8 cellular contexts compared by ENCODE assay signal in the genomic region with DNA sequence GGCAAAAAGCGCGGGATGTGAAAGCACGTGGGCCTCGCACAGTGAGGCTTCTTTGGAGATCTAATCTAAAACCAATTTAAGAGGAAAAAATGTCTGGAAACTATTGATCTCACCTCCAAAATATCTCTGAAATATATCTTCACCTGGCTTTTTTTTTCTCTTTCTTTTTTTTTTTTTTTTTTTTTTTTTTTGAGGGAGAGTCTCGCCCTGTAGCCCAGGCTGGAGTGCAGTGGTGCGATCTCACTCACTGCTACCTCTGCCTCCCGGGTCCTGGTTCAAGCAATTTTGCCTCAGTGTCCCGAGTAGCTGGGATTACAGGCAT. TPM values are rescaled to one million over a fixed set of nuclear protein-coding genes. Genes with fewer than 3 reads are reported as not detected.
A peak's percentile ranks its signal among the peaks of the same experiment; 100 is the strongest.
DNase-seq lines count a peak whose midpoint lies in the region; ATAC-seq and TF ChIP-seq lines count a peak whose summit lies in the region.

No MANE protein-coding gene starts in this region.

- no peak for DNase-seq in right atrium auricular region (ENCODE audit: low spot score)
- no peak for DNase-seq in cardiac septum (ENCODE audit: low spot score)
- no peak for DNase-seq in adipocyte (ENCODE audit: low read depth)
- DNase-seq in uterus, result no peak
- no peak for DNase-seq in RPMI8226
- DNase-seq in NCI-H2081 treated with DMSO at 0.1 percent for 48 hours (lab: John Stamatoyannopoulos, UW), result no peak
- DNase-seq in foreskin keratinocyte, result no peak

- peak overlapping the region; percentile 95 for H3K27ac ChIP-seq in right atrium auricular region
- H3K27ac ChIP-seq in mucosa of rectum (ENCODE audit: low read depth in 2 of 2, low read length in 2 of 2), result peak overlapping the region; percentile 79 to 82
- H3K27ac ChIP-seq in uterus, result peak overlapping the region; percentile 94 to 95
- H3K27ac ChIP-seq in foreskin keratinocyte, result no peak overlapping the region

- H3K9ac ChIP-seq in adipocyte (ENCODE audit: low read length), result no peak overlapping the region
- H3K9ac ChIP-seq in mucosa of rectum (ENCODE audit: low read depth in 1 of 2, low read length in 2 of 2), result no peak overlapping the region

- H3K4me1 ChIP-seq in right atrium auricular region (no peaks in the 10 kb centered on the region), adipocyte (ENCODE audit: control insufficient read depth, insufficient read depth, low read length) (no peaks in the 10 kb centered on the region), mucosa of rectum (ENCODE audit: control insufficient read depth in 2 of 2, insufficient read depth in 2 of 2, low read length in 2 of 2) (no peaks in the 10 kb centered on the region), uterus (no peaks in the 10 kb centered on the region), foreskin keratinocyte (no peaks in the 10 kb centered on the region)

- TF ChIP-seq POLR2A in uterus (IDR thresholded peaks at IDR 0.05), result no peak

- H3K36me3 ChIP-seq in right atrium auricular region (no peaks in the 10 kb centered on the region), adipocyte (ENCODE audit: control insufficient read depth, insufficient read depth, low read length, severe bottlenecking) (no peaks in the 10 kb centered on the region), mucosa of rectum (ENCODE audit: control insufficient read depth in 2 of 2, insufficient read depth in 2 of 2, low read length in 2 of 2) (no peaks in the 10 kb centered on the region), uterus (no peaks in the 10 kb centered on the region)

- peak overlapping the region; percentile 71 to 75 for H3K4me3 ChIP-seq in right atrium auricular region
- peak overlapping the region; percentile 69 for H3K4me3 ChIP-seq in adipocyte (ENCODE audit: low read length)
- peak overlapping the region in 1 of 2 donors; percentile 60 for H3K4me3 ChIP-seq in mucosa of rectum (ENCODE audit: low read length in 2 of 2)
- H3K4me3 ChIP-seq in uterus, result no peak overlapping the region

- no peak for TF ChIP-seq CTCF in right atrium auricular region (IDR thresholded peaks at IDR 0.05)
- TF ChIP-seq CTCF in uterus (IDR thresholded peaks at IDR 0.05), result no peak
- no peak for TF ChIP-seq CTCF in foreskin keratinocyte (conservative IDR thresholded peaks at IDR 0.05)

- H3K9me3 ChIP-seq in right atrium auricular region (no peaks in the 10 kb centered on the region), adipocyte (ENCODE audit: control insufficient read depth, low read length) (no peaks in the 10 kb centered on the region), mucosa of rectum (ENCODE audit: control insufficient read depth in 2 of 2, low read length in 2 of 2) (no peaks in the 10 kb centered on the region), uterus (no peaks in the 10 kb centered on the region)

- no peak for ATAC-seq in foreskin keratinocyte

- intact Hi-C loops in cardiac septum (cut with DNase I) (no loop called here), uterus (cut with DNase I; ENCODE audit: low total_unique reads) (no loop called here)

- H3K27me3 ChIP-seq in right atrium auricular region (no peaks in the 10 kb centered on the region), adipocyte (replicated peaks; ENCODE audit: control insufficient read depth, insufficient read depth, low read length) (peaks cover 9% of the 10 kb centered on the region), mucosa of rectum (ENCODE audit: control insufficient read depth in 2 of 2, insufficient read depth in 2 of 2, low read length in 2 of 2) (peaks cover 0 to 2% of the 10 kb centered on the region in 2 donors), uterus (peaks cover 0 to 8% of the 10 kb centered on the region in 2 donors), foreskin keratinocyte (no peaks in the 10 kb centered on the region)

RNA-seq across cellular contexts. Expression of a gene that starts 0.4 kb away (rescaled TPM):
- total RNA-seq in right atrium auricular region, result 1 to 10 TPM; 4.2 to 4.4 TPM
- total RNA-seq in cardiac septum, result 7.5 TPM
- total RNA-seq in uterus, result 10 to 100 TPM in 2 of 4 donors, 1 to 10 TPM in 2; 3.6 to 15.7 (median 10.7) TPM
- not detected in 2 replicates for total RNA-seq in foreskin keratinocyte
- not detected in 2 replicates for polyA plus RNA-seq in foreskin keratinocyte

Comparison
In these comparisons a context has a peak if more than half of its experiments do, and no peak if none do; other contexts are left out.
1. H3K4me3 ChIP-seq: peak in right atrium auricular region (2 of 2) and adipocyte (single experiment); none in uterus (0 of 2).